ENCODE assay signal across 8 cellular contexts in the genomic region with DNA sequence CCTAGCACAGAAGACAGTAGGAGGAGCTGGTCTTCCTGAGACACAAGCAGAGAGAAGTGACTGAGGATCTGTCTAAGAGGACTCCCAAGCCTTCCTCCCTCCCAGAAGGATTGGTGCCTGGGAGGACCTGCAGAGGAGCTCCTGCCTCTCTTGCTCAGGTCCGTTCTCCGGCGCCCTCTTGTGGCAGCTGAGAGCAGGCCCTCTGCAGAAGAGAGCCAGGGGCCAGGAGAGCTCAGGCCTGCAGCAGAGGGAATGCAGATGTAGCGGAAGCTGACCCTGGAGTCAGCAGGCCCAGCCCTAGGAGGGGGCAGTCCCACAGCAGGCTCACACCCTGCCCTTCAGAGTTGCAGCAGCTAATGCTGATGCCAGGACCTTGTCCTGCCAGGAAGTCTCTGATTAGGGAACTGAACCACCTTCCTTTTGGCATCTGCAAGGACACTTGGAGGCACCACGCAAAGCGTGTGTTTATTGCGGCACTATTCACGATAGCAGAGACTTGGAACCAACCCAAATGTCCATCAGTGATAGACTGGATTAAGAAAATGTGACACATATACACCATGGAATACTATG.
DNase-seq lines count a peak whose midpoint lies in the region; TF ChIP-seq lines count a peak whose summit lies in the region.
"Not testable (repeated sequence)": the region's sequence is repeated elsewhere in the genome, so short reads cannot be mapped to it uniquely, and the experiment has no call there.

No MANE protein-coding gene starts in this region.

- not testable (repeated sequence) for H3K36me3 ChIP-seq in KOPT-K1 (ENCODE audit: insufficient read depth, low read length); hepatocyte (replicated peaks; ENCODE audit: insufficient read depth, low read depth)

- H3K4me1 ChIP-seq in hepatocyte (ENCODE audit: insufficient read depth), result not testable (repeated sequence)

- H2AFZ ChIP-seq in hepatocyte, result not testable (repeated sequence)

- DNase-seq in ACHN, result peak; percentile 59
- not testable (repeated sequence) for DNase-seq in GM10266 (ENCODE audit: extremely low spot score); retinal pigment epithelial cell (ENCODE audit: low read depth)
- peak; percentile 28 to 64 for DNase-seq in SHP77 (lab: John Stamatoyannopoulos, UW)
- peak; percentile 72 for DNase-seq in activated T-cell treated with anti-CD3 and anti-CD28 coated beads, Interleukin-2, amount 50 U/mL, for 24 hours
- DNase-seq in choroid plexus epithelial cell (ENCODE audit: low read depth), result peak; percentile 57
- DNase-seq in hepatocyte (ENCODE audit: low spot score), result peak; percentile 30

- H3K36me3 Mint-ChIP-seq in activated T-cell treated with anti-CD3 and anti-CD28 coated beads, Interleukin-2, amount 50 U/mL, for 24 hours (ENCODE audit: low read depth), result peaks cover 48% of the 10 kb centered on the region

- peak overlapping the region; percentile 70 for H3K4me3 Mint-ChIP-seq in activated T-cell treated with anti-CD3 and anti-CD28 coated beads, Interleukin-2, amount 50 U/mL, for 24 hours

- H3K4me3 ChIP-seq in choroid plexus epithelial cell (ENCODE audit: low read depth, low read length); hepatocyte; retinal pigment epithelial cell (ENCODE audit: low read length): not testable (repeated sequence)

- not testable (repeated sequence) for H3K4me2 ChIP-seq in hepatocyte

- TF ChIP-seq CTCF in GM10266 (IDR thresholded peaks at IDR 0.05; ENCODE audit: control insufficient read depth, insufficient read depth, low read depth, missing control alignments), result peak; percentile 62
- peak; percentile 72 for TF ChIP-seq CTCF in choroid plexus epithelial cell (conservative IDR thresholded peaks at IDR 0.05; ENCODE audit: low read depth, low read length)
- TF ChIP-seq CTCF in hepatocyte (IDR thresholded peaks at IDR 0.05; ENCODE audit: poor library complexity), result peak; percentile 23
- TF ChIP-seq CTCF in retinal pigment epithelial cell (conservative IDR thresholded peaks at IDR 0.05; ENCODE audit: low read depth, low read length), result peak; percentile 54

- not testable (repeated sequence) for H3K27me3 ChIP-seq in hepatocyte

- in situ Hi-C loops in ACHN (cut with HindIII; ENCODE audit: low pct_ligation_motif_present, low pct_unique_long_range_greater_than_20kb, low sequenced_read_pairs), result not testable (repeated sequence)

- H3K79me2 ChIP-seq in hepatocyte, result not testable (repeated sequence)

- 65% methylated on average over 8 of the region's 8 CpGs for WGBS in hepatocyte (ENCODE audit: low lambda C conversion rate, missing lambda C conversion rate)

- H3K27ac Mint-ChIP-seq in activated T-cell treated with anti-CD3 and anti-CD28 coated beads, Interleukin-2, amount 50 U/mL, for 24 hours, result peak overlapping the region; percentile 90

- H4K20me1 ChIP-seq in hepatocyte (ENCODE audit: insufficient read depth, poor library complexity, severe bottlenecking), result not testable (repeated sequence)

- H3K4me1 Mint-ChIP-seq in activated T-cell treated with anti-CD3 and anti-CD28 coated beads, Interleukin-2, amount 50 U/mL, for 24 hours (ENCODE audit: low read depth), result peaks cover 58% of the 10 kb centered on the region

- not testable (repeated sequence) for H3K27me3 Mint-ChIP-seq in activated T-cell treated with anti-CD3 and anti-CD28 coated beads, Interleukin-2, amount 50 U/mL, for 24 hours

- H3K9me3 ChIP-seq in KOPT-K1 (ENCODE audit: insufficient read depth, low read length, poor library complexity, severe bottlenecking); hepatocyte (ENCODE audit: low read depth): not testable (repeated sequence)

- peak overlapping the region; percentile 89 for H3K27ac ChIP-seq in KOPT-K1 (ENCODE audit: low read depth, low read length, poor library complexity, severe bottlenecking)
- H3K27ac ChIP-seq in hepatocyte, result not testable (repeated sequence)

- H3K9me3 Mint-ChIP-seq in activated T-cell treated with anti-CD3 and anti-CD28 coated beads, Interleukin-2, amount 50 U/mL, for 24 hours, result not testable (repeated sequence)

- not testable (repeated sequence) for H3K9me2 ChIP-seq in hepatocyte (replicated peaks; ENCODE audit: insufficient read depth)
